In genomic region chr1:67588186-67588865, GRCh38 we compare ENCODE assay signal across 26 cellular contexts.
DNase-seq lines count a peak whose midpoint lies in the region; ATAC-seq and TF ChIP-seq lines count a peak whose summit lies in the region.
"Had no signal": no experiment of that assay in that cellular context is flagged by ENCODE, and none has a peak within 500 bp of the region (broad histone marks: within the 10 kb centered on the region; RNA-seq: fewer than 3 reads in every experiment).

No MANE protein-coding gene starts in this region.

- 0 out of 2 replicates have a peak overlapping the region, but pooled peaks have one; percentile 0 for H2AFZ ChIP-seq in PC-3 (ENCODE audit: low read length)

- H3K4me2 ChIP-seq in PC-3 (ENCODE audit: low read length), result no peak overlapping the region
- H3K4me2 ChIP-seq: smooth muscle cell had no signal

- H3K9me3 ChIP-seq in PC-3 (ENCODE audit: low read length), result no peaks in the 10 kb centered on the region
- H3K9me3 ChIP-seq in thoracic aorta, result no peaks in the 10 kb centered on the region
- H3K9me3 ChIP-seq in CD8-positive, alpha-beta T cell (ENCODE audit: low read length), result no peaks in the 10 kb centered on the region
- H3K9me3 ChIP-seq: BLaER1 treated with 17β-estradiol and CSF1 and Interleukin-3, amounts not matched to agents 10 nM and 100 nM; body of pancreas; HAP-1 had no signal

- H3K9ac ChIP-seq in PC-3 (ENCODE audit: low read length), result no peak overlapping the region
- H3K9ac ChIP-seq: BLaER1 treated with 17β-estradiol and CSF1 and Interleukin-3, amounts not matched to agents 10 nM and 100 nM had no signal

- ATAC-seq in PC-3, result no peak
- ATAC-seq in thoracic aorta (ENCODE audit: insufficient number of reproducible peaks, low FRiP score, low read depth), result no peak
- ATAC-seq in GM21723 (IDR thresholded peaks at IDR 0.05; ENCODE audit: unreplicated experiment), result no peak
- no peak for ATAC-seq in CD8-positive, alpha-beta T cell
- ATAC-seq: body of pancreas, esophagus mucosa, GM12878 had no signal

- no peaks in the 10 kb centered on the region for H3K36me3 Mint-ChIP-seq in HFFc6 (ENCODE audit: low read depth)
- no peaks in the 10 kb centered on the region for H3K36me3 Mint-ChIP-seq in CD8-positive, alpha-beta T cell
- H3K36me3 Mint-ChIP-seq: activated CD4-positive, alpha-beta memory T cell treated with anti-CD3 and anti-CD28 coated beads for 36 hours; activated naive CD8-positive, alpha-beta T cell treated with anti-CD3 and anti-CD28 coated beads for 36 hours; memory B cell; naive B cell had no signal

- no peaks in the 10 kb centered on the region for H4K20me1 ChIP-seq in PC-3 (ENCODE audit: low read length)
- H4K20me1 ChIP-seq: BLaER1 treated with 17β-estradiol and CSF1 and Interleukin-3, amounts not matched to agents 10 nM and 100 nM had no signal

- intact Hi-C loops in PC-3 (cut with micrococcal nuclease), result no loop called here
- intact Hi-C loops in CD8-positive, alpha-beta T cell (cut with DNase I, micrococcal nuclease), result no loop called here

- no peaks in the 10 kb centered on the region for H3F3A ChIP-seq in PC-3 (ENCODE audit: low read length, unreplicated experiment)

- no peaks in the 10 kb centered on the region for H3K4me1 ChIP-seq in PC-3 (ENCODE audit: insufficient read depth, low read length)
- H3K4me1 ChIP-seq in thoracic aorta (ENCODE audit: control insufficient read depth in 1 of 2, low read depth in 2 of 2), result peaks cover 47 to 76% of the 10 kb centered on the region in 2 donors
- no peaks in the 10 kb centered on the region for H3K4me1 ChIP-seq in CD8-positive, alpha-beta T cell (ENCODE audit: insufficient read depth, low read length)
- H3K4me1 ChIP-seq: HAP-1 had no signal

- DNase-seq in HFFc6, result no peak
- DNase-seq in PC-3, result no peak
- peak; percentile 64 for DNase-seq in foreskin melanocyte
- no peak for DNase-seq in thoracic aorta (ENCODE audit: low spot score)
- no peak for DNase-seq in brain microvascular endothelial cell
- DNase-seq in ureter (ENCODE audit: low spot score), result no peak
- no peak for DNase-seq in CD8-positive, alpha-beta T cell
- DNase-seq: activated CD4-positive, alpha-beta memory T cell treated with anti-CD3 and anti-CD28 coated beads for 36 hours; activated CD8-positive, alpha-beta memory T cell treated with anti-CD3 and anti-CD28 coated beads, Interleukin-2, amount 50 U/mL, for 48 hours; activated naive CD8-positive, alpha-beta T cell treated with anti-CD3 and anti-CD28 coated beads for 36 hours; body of pancreas; effector CD8-positive, alpha-beta T cell; Kasumi-1; naive B cell; NCI-H1694 treated with DMSO at 0.1 percent for 48 hours; occipital lobe; stimulated activated CD4-positive, alpha-beta T cell treated with anti-CD3 and anti-CD28 coated beads, Interleukin-2, amount 100 ng/mL, for 24 hours; substantia nigra; T-helper 9 cell had no signal

- H3K27ac ChIP-seq in PC-3 (ENCODE audit: low read length) (no peak overlapping the region), thoracic aorta (peak overlapping the region; percentile 86), brain microvascular endothelial cell (no peak overlapping the region)
- no peak overlapping the region for H3K27ac ChIP-seq in CD8-positive, alpha-beta T cell (ENCODE audit: low read depth, low read length)
- H3K27ac ChIP-seq: BLaER1 treated with 17β-estradiol and CSF1 and Interleukin-3, amounts not matched to agents 10 nM and 100 nM; body of pancreas had no signal

- H3K4me1 Mint-ChIP-seq in HFFc6 (ENCODE audit: low read depth), result peaks cover 47% of the 10 kb centered on the region
- H3K4me1 Mint-ChIP-seq in CD8-positive, alpha-beta T cell (ENCODE audit: low read depth), result peaks cover 1% of the 10 kb centered on the region
- H3K4me1 Mint-ChIP-seq: activated naive CD8-positive, alpha-beta T cell treated with anti-CD3 and anti-CD28 coated beads for 36 hours; memory B cell; naive B cell had no signal

- no peaks in the 10 kb centered on the region for H3K36me3 ChIP-seq in PC-3 (ENCODE audit: low read depth, low read length)
- H3K36me3 ChIP-seq in thoracic aorta, result no peaks in the 10 kb centered on the region
- no peaks in the 10 kb centered on the region for H3K36me3 ChIP-seq in brain microvascular endothelial cell (replicated peaks)
- no peaks in the 10 kb centered on the region for H3K36me3 ChIP-seq in CD8-positive, alpha-beta T cell (ENCODE audit: insufficient read depth, low read length)
- H3K36me3 ChIP-seq: BLaER1 treated with 17β-estradiol and CSF1 and Interleukin-3, amounts not matched to agents 10 nM and 100 nM; HAP-1 had no signal

- H3K27me3 Mint-ChIP-seq in HFFc6 (ENCODE audit: insufficient read depth), result no peaks in the 10 kb centered on the region; the same call in none of the 2 replicates
- peaks cover 5% of the 10 kb centered on the region for H3K27me3 Mint-ChIP-seq in CD8-positive, alpha-beta T cell (ENCODE audit: low read depth)
- H3K27me3 Mint-ChIP-seq: naive B cell had no signal

- H3K27ac Mint-ChIP-seq in HFFc6, result peak overlapping the region; percentile 11; the same call in 1 of the 2 replicates
- no peak overlapping the region for H3K27ac Mint-ChIP-seq in CD8-positive, alpha-beta T cell
- H3K27ac Mint-ChIP-seq: activated CD4-positive, alpha-beta memory T cell treated with anti-CD3 and anti-CD28 coated beads for 36 hours; activated naive CD8-positive, alpha-beta T cell treated with anti-CD3 and anti-CD28 coated beads for 36 hours; memory B cell had no signal

- no peaks in the 10 kb centered on the region for H3K9me3 Mint-ChIP-seq in HFFc6
- H3K9me3 Mint-ChIP-seq in CD8-positive, alpha-beta T cell, result no peaks in the 10 kb centered on the region
- H3K9me3 Mint-ChIP-seq: activated CD4-positive, alpha-beta memory T cell treated with anti-CD3 and anti-CD28 coated beads for 36 hours; activated naive CD8-positive, alpha-beta T cell treated with anti-CD3 and anti-CD28 coated beads for 36 hours; memory B cell; naive B cell had no signal

- BruUV-seq in PC-3 (replicated peaks; lab: Mats Ljungman, UMichigan), result no TSS peak

- no peak overlapping the region for H3K4me3 ChIP-seq in PC-3 (ENCODE audit: low read length)
- H3K4me3 ChIP-seq in thoracic aorta, result no peak overlapping the region
- H3K4me3 ChIP-seq in brain microvascular endothelial cell (ENCODE audit: low read depth, low read length), result no peak overlapping the region
- no peak overlapping the region for H3K4me3 ChIP-seq in CD8-positive, alpha-beta T cell (ENCODE audit: low read depth, low read length)
- H3K4me3 ChIP-seq: BLaER1 treated with 17β-estradiol and CSF1 and Interleukin-3, amounts not matched to agents 10 nM and 100 nM; body of pancreas; GM12878; HAP-1; smooth muscle cell had no signal

- H3K27me3 ChIP-seq in PC-3 (ENCODE audit: low read length) (no peaks in the 10 kb centered on the region), thoracic aorta (replicated peaks; ENCODE audit: insufficient read depth) (no peaks in the 10 kb centered on the region), brain microvascular endothelial cell (replicated peaks) (no peaks in the 10 kb centered on the region)
- H3K27me3 ChIP-seq in CD8-positive, alpha-beta T cell (ENCODE audit: insufficient read depth, low read length), result no peaks in the 10 kb centered on the region
- H3K27me3 ChIP-seq: BLaER1 treated with 17β-estradiol and CSF1 and Interleukin-3, amounts not matched to agents 10 nM and 100 nM; body of pancreas had no signal

- no peak overlapping the region for H3K4me3 Mint-ChIP-seq in HFFc6
- H3K4me3 Mint-ChIP-seq in CD8-positive, alpha-beta T cell, result no peak overlapping the region
- H3K4me3 Mint-ChIP-seq: activated CD4-positive, alpha-beta memory T cell treated with anti-CD3 and anti-CD28 coated beads for 36 hours; activated naive CD8-positive, alpha-beta T cell treated with anti-CD3 and anti-CD28 coated beads for 36 hours; memory B cell; naive B cell had no signal

- POLR2A ChIA-PET in PC-3 (lab: Charles Lee; ENCODE audit: unreplicated experiment), result no interaction called here
- POLR2A ChIA-PET in CD8-positive, alpha-beta T cell (lab: Charles Lee), result no interaction called here

- TF ChIP-seq CTCF in HFFc6 (IDR thresholded peaks at IDR 0.05), result no peak
- no peak for TF ChIP-seq CTCF in PC-3 (conservative IDR thresholded peaks at IDR 0.05; ENCODE audit: low read depth, low read length)
- no peak for TF ChIP-seq CTCF in thoracic aorta (IDR thresholded peaks at IDR 0.05)
- TF ChIP-seq CTCF in brain microvascular endothelial cell (IDR thresholded peaks at IDR 0.05; ENCODE audit: low read depth, low read length, missing control alignments), result no peak
- no peak for TF ChIP-seq CTCF in CD8-positive, alpha-beta T cell (IDR thresholded peaks at IDR 0.05)

- CTCF ChIA-PET in PC-3 (lab: Charles Lee), result no interaction called here
- CTCF ChIA-PET in CD8-positive, alpha-beta T cell (lab: Charles Lee), result interaction anchor here (0.7 kb wide), 1 partner anchor 26 kb away, joined by 3 read pairs; no protein-coding TSS in a partner anchor

- no peaks in the 10 kb centered on the region for H3K9me2 ChIP-seq in PC-3 (replicated peaks; ENCODE audit: low read length)

- no peaks in the 10 kb centered on the region for H3K79me2 ChIP-seq in PC-3 (ENCODE audit: low read length)

- in situ Hi-C loops in brain microvascular endothelial cell (cut with HindIII; ENCODE audit: low pct_ligation_motif_present, low sequenced_read_pairs), result no loop called here

Comparison
In these comparisons a context has a peak if more than half of its experiments do, and no peak if none do; other contexts are left out.
1. H3K27ac ChIP-seq: peak in thoracic aorta (2 of 2); none in PC-3 (single experiment), brain microvascular endothelial cell (single experiment) and CD8-positive, alpha-beta T cell (single experiment).